15 cellular contexts compared by ENCODE assay signal in genomic region chr11:95363710-95364109, GRCh38.
DNase-seq lines count a peak whose midpoint lies in the region; TF ChIP-seq lines count a peak whose summit lies in the region.
"Had no signal": no experiment of that assay in that cellular context is flagged by ENCODE, and none has a peak within 500 bp of the region (broad histone marks: within the 10 kb centered on the region; RNA-seq: fewer than 3 reads in every experiment).

No MANE protein-coding gene starts in this region.

- H3K9ac ChIP-seq in smooth muscle cell (ENCODE audit: low read depth) = no peak overlapping the region

- no peak overlapping the region for H3K4me3 Mint-ChIP-seq in brain
- no peak overlapping the region for H3K4me3 Mint-ChIP-seq in MCF 10A (ENCODE audit: unreplicated experiment)
- H3K4me3 Mint-ChIP-seq: activated CD4-positive, alpha-beta T cell treated with anti-CD3 and anti-CD28 coated beads, Interleukin-2, amount 10 ng/mL, durations not matched to agents 24 days and 14 days; activated naive CD8-positive, alpha-beta T cell had no signal

- no peaks in the 10 kb centered on the region for H4K20me1 ChIP-seq in smooth muscle cell (ENCODE audit: low read depth)

- CTCF ChIA-PET in MCF 10A (lab: Yijun Ruan, JAX) = interaction anchor here (0.6 to 0.7 kb wide), 3 partner anchors 12 to 402 kb away, joined by 3 to 8 read pairs (median 3); no protein-coding TSS in a partner anchor

- 65% methylated on average over 8 of the region's 8 CpGs for WGBS in smooth muscle cell (ENCODE audit: low lambda C conversion rate)

- H3K27me3 Mint-ChIP-seq in brain = peaks cover 10% of the 10 kb centered on the region
- no peaks in the 10 kb centered on the region for H3K27me3 Mint-ChIP-seq in MCF 10A (ENCODE audit: insufficient read depth, unreplicated experiment)
- H3K27me3 Mint-ChIP-seq: activated CD4-positive, alpha-beta T cell treated with anti-CD3 and anti-CD28 coated beads, Interleukin-2, amount 10 ng/mL, durations not matched to agents 24 days and 14 days; activated naive CD8-positive, alpha-beta T cell had no signal

- intact Hi-C loops in MCF 10A (cut with micrococcal nuclease) = no loop called here

- H3K9me3 Mint-ChIP-seq in brain = no peaks in the 10 kb centered on the region
- no peaks in the 10 kb centered on the region for H3K9me3 Mint-ChIP-seq in MCF 10A (ENCODE audit: unreplicated experiment)

- peak overlapping the region; percentile 37 for H3K4me2 ChIP-seq in smooth muscle cell

- H3K27ac Mint-ChIP-seq in brain = peak overlapping the region in 4 of 5 experiments; percentile 18 to 57 (median 46)
- H3K27ac Mint-ChIP-seq in MCF 10A (ENCODE audit: low read depth, unreplicated experiment) = no peak overlapping the region
- H3K27ac Mint-ChIP-seq: activated CD4-positive, alpha-beta T cell treated with anti-CD3 and anti-CD28 coated beads, Interleukin-2, amount 10 ng/mL, durations not matched to agents 24 days and 14 days; activated naive CD8-positive, alpha-beta T cell had no signal

- H3K4me1 ChIP-seq in smooth muscle cell (ENCODE audit: low read depth) = peaks cover 50% of the 10 kb centered on the region

- no peaks in the 10 kb centered on the region for H3K36me3 Mint-ChIP-seq in brain
- no peaks in the 10 kb centered on the region for H3K36me3 Mint-ChIP-seq in MCF 10A (ENCODE audit: insufficient read depth, unreplicated experiment)
- H3K36me3 Mint-ChIP-seq: activated naive CD8-positive, alpha-beta T cell had no signal

- H3K27ac ChIP-seq in smooth muscle cell (ENCODE audit: low read depth) = peak overlapping the region; percentile 30
- H3K27ac ChIP-seq: thoracic aorta had no signal

- no TSS peak for BruUV-seq in MCF 10A (replicated peaks; lab: Mats Ljungman, UMichigan)

- peaks cover 49% of the 10 kb centered on the region for H3K4me1 Mint-ChIP-seq in brain
- H3K4me1 Mint-ChIP-seq in MCF 10A (ENCODE audit: insufficient read depth, unreplicated experiment) = peaks cover 30% of the 10 kb centered on the region

- no peak overlapping the region for H3K4me3 ChIP-seq in smooth muscle cell
- H3K4me3 ChIP-seq: thoracic aorta had no signal

- H3K9me3 ChIP-seq in smooth muscle cell (replicated peaks; ENCODE audit: low read depth) = no peaks in the 10 kb centered on the region
- H3K9me3 ChIP-seq: thoracic aorta had no signal

- DNase-seq in NCI-H510A (lab: John Stamatoyannopoulos, UW) (peak; percentile 4), NCI-H510A treated with DMSO at 0.1 percent for 48 hours (lab: John Stamatoyannopoulos, UW) (no peak), NCI-H345 (lab: John Stamatoyannopoulos, UW) (peak; percentile 78), smooth muscle cell (lab: John Stamatoyannopoulos, UW; ENCODE audit: unreplicated experiment) (no peak), RKO (ENCODE audit: low spot score) (no peak), MCF 10A (ENCODE audit: unreplicated experiment) (no peak)
- DNase-seq in activated naive CD4-positive, alpha-beta T cell (lab: John Stamatoyannopoulos, UW) = no peak
- DNase-seq: activated CD4-positive, alpha-beta T cell treated with anti-CD3 and anti-CD28 coated beads, Interleukin-2, amount 10 ng/mL, durations not matched to agents 24 days and 14 days; activated T-cell treated with anti-CD3 and anti-CD28 coated beads for 4 hours; effector CD8-positive, alpha-beta T cell; mammary epithelial cell; stimulated activated CD4-positive, alpha-beta T cell treated with anti-CD3 and anti-CD28 coated beads, Interleukin-4, amount 100 ng/mL, for 1 hour had no signal

- peaks cover 23% of the 10 kb centered on the region for H3F3A ChIP-seq in smooth muscle cell (ENCODE audit: low read depth)

- H2AFZ ChIP-seq in smooth muscle cell (ENCODE audit: low read depth) = peak overlapping the region; percentile 37

- no peaks in the 10 kb centered on the region for H3K79me2 ChIP-seq in smooth muscle cell (ENCODE audit: low read depth)

- H3K36me3 ChIP-seq in smooth muscle cell (ENCODE audit: low read depth) = no peaks in the 10 kb centered on the region
- H3K36me3 ChIP-seq: thoracic aorta had no signal

- TF ChIP-seq CTCF in brain (conservative IDR thresholded peaks at IDR 0.05) = no peak
- no peak for TF ChIP-seq CTCF in smooth muscle cell (IDR thresholded peaks at IDR 0.05; ENCODE audit: borderline replicate concordance, insufficient read depth, poor library complexity, severe bottlenecking)
- no peak for TF ChIP-seq CTCF in MCF 10A (IDR thresholded peaks at IDR 0.05; ENCODE audit: unreplicated experiment)

- POLR2A ChIA-PET in MCF 10A (lab: Yijun Ruan, JAX) = no interaction called here

- H3K27me3 ChIP-seq in smooth muscle cell (ENCODE audit: low read depth) = no peaks in the 10 kb centered on the region

Comparison
In these comparisons a context has a peak if more than half of its experiments do, and no peak if none do; other contexts are left out.
1. DNase-seq: peak in NCI-H510A (single experiment) and NCI-H345 (single experiment); none in NCI-H510A treated with DMSO at 0.1 percent for 48 hours (single experiment), smooth muscle cell (single experiment), RKO (single experiment), MCF 10A (single experiment) and activated naive CD4-positive, alpha-beta T cell (0 of 4).